In genomic region chr10:76067447-76067846, GRCh38 we compare ENCODE assay signal across 8 cellular contexts.
"Had no signal": no experiment of that assay in that cellular context is flagged by ENCODE, and none has a peak within 500 bp of the region (broad histone marks: within the 10 kb centered on the region; RNA-seq: fewer than 3 reads in every experiment).

No MANE protein-coding gene starts in this region.

- H3K4me3 ChIP-seq: GM12878 had no signal

- FAIRE-seq: G401.6, GM12878, GM12891, GM12892, GM18507, GM19239 had no signal

- ATAC-seq: GM12878 had no signal

- DNase-seq: GDM1, GF-D8 had no signal
